ENCODE assay signal across 2 cellular contexts in genomic region chr1:27557596-27558340, GRCh38.
TF ChIP-seq lines count a peak whose summit lies in the region.

No MANE protein-coding gene starts in this region.

TF ChIP-seq in SK-N-SH, 30 proteins besides CTCF, POLR2A, EP300 and RAD21 (continued from another document):
- TF ChIP-seq POLR2AphosphoS5 (IDR thresholded peaks at IDR 0.05; ENCODE audit: low read depth, low read length): no peak
- TF ChIP-seq EZH2phosphoT487 (IDR thresholded peaks at IDR 0.05; ENCODE audit: borderline replicate concordance, low read depth): no peak
- TF ChIP-seq USF1 (IDR thresholded peaks at IDR 0.05; ENCODE audit: borderline replicate concordance, low read depth): no peak
- no peak for TF ChIP-seq USF2 (IDR thresholded peaks at IDR 0.05; ENCODE audit: borderline replicate concordance, low read depth, low read length)
- no peak for TF ChIP-seq JUND (IDR thresholded peaks at IDR 0.05)
- TF ChIP-seq, protein P1, sequence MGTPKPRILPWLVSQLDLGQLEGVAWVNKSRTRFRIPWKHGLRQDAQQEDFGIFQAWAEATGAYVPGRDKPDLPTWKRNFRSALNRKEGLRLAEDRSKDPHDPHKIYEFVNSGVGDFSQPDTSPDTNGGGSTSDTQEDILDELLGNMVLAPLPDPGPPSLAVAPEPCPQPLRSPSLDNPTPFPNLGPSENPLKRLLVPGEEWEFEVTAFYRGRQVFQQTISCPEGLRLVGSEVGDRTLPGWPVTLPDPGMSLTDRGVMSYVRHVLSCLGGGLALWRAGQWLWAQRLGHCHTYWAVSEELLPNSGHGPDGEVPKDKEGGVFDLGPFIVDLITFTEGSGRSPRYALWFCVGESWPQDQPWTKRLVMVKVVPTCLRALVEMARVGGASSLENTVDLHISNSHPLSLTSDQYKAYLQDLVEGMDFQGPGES (IDR thresholded peaks at IDR 0.05; ENCODE audit: low read depth, low read length): no peak
- no peak for TF ChIP-seq SMC3 (IDR thresholded peaks at IDR 0.05; ENCODE audit: low read depth, low read length)
- TF ChIP-seq NRF1 (IDR thresholded peaks at IDR 0.05; ENCODE audit: low read depth, low read length): no peak
- no peak for TF ChIP-seq YY1 (IDR thresholded peaks at IDR 0.05; ENCODE audit: low read depth)
- TF ChIP-seq ZBTB33 (IDR thresholded peaks at IDR 0.05; ENCODE audit: borderline replicate concordance, low read depth): no peak
- TF ChIP-seq CHD2 (IDR thresholded peaks at IDR 0.05; ENCODE audit: low read length, partially characterized antibody): no peak

TF ChIP-seq in SK-N-SH treated with all-trans-retinoic acid at 6 μM for 48 hours, 23 proteins besides CTCF, POLR2A, EP300 and RAD21 (continued from another document):
- TF ChIP-seq, protein P2, sequence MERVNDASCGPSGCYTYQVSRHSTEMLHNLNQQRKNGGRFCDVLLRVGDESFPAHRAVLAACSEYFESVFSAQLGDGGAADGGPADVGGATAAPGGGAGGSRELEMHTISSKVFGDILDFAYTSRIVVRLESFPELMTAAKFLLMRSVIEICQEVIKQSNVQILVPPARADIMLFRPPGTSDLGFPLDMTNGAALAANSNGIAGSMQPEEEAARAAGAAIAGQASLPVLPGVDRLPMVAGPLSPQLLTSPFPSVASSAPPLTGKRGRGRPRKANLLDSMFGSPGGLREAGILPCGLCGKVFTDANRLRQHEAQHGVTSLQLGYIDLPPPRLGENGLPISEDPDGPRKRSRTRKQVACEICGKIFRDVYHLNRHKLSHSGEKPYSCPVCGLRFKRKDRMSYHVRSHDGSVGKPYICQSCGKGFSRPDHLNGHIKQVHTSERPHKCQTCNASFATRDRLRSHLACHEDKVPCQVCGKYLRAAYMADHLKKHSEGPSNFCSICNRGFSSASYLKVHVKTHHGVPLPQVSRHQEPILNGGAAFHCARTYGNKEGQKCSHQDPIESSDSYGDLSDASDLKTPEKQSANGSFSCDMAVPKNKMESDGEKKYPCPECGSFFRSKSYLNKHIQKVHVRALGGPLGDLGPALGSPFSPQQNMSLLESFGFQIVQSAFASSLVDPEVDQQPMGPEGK (CRISPR knock-in tag; IDR thresholded peaks at IDR 0.05; ENCODE audit: borderline replicate concordance): no peak
- no peak for TF ChIP-seq ZFP3 (CRISPR knock-in tag; IDR thresholded peaks at IDR 0.05)
- no peak for TF ChIP-seq RARB (CRISPR knock-in tag; IDR thresholded peaks at IDR 0.05)
- TF ChIP-seq TOX (CRISPR knock-in tag; IDR thresholded peaks at IDR 0.05; ENCODE audit: borderline replicate concordance): no peak
- no peak for TF ChIP-seq GLIS3 (CRISPR knock-in tag; IDR thresholded peaks at IDR 0.05)
- TF ChIP-seq BACH2 (CRISPR knock-in tag; IDR thresholded peaks at IDR 0.05; ENCODE audit: borderline replicate concordance): no peak
- TF ChIP-seq ZC3H10 (CRISPR knock-in tag; IDR thresholded peaks at IDR 0.05): no peak
- no peak for TF ChIP-seq OSR1 (CRISPR knock-in tag; IDR thresholded peaks at IDR 0.05)
- TF ChIP-seq ISL1 (CRISPR knock-in tag; IDR thresholded peaks at IDR 0.05): no peak
- TF ChIP-seq, protein P3, sequence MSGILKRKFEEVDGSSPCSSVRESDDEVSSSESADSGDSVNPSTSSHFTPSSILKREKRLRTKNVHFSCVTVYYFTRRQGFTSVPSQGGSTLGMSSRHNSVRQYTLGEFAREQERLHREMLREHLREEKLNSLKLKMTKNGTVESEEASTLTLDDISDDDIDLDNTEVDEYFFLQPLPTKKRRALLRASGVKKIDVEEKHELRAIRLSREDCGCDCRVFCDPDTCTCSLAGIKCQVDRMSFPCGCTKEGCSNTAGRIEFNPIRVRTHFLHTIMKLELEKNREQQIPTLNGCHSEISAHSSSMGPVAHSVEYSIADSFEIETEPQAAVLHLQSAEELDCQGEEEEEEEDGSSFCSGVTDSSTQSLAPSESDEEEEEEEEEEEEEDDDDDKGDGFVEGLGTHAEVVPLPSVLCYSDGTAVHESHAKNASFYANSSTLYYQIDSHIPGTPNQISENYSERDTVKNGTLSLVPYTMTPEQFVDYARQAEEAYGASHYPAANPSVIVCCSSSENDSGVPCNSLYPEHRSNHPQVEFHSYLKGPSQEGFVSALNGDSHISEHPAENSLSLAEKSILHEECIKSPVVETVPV (CRISPR knock-in tag; IDR thresholded peaks at IDR 0.05): no peak
- TF ChIP-seq ARNTL (CRISPR knock-in tag; IDR thresholded peaks at IDR 0.05; ENCODE audit: borderline replicate concordance, low read depth): no peak
- no peak for TF ChIP-seq ZFP30 (CRISPR knock-in tag; IDR thresholded peaks at IDR 0.05)
- TF ChIP-seq, protein P4, sequence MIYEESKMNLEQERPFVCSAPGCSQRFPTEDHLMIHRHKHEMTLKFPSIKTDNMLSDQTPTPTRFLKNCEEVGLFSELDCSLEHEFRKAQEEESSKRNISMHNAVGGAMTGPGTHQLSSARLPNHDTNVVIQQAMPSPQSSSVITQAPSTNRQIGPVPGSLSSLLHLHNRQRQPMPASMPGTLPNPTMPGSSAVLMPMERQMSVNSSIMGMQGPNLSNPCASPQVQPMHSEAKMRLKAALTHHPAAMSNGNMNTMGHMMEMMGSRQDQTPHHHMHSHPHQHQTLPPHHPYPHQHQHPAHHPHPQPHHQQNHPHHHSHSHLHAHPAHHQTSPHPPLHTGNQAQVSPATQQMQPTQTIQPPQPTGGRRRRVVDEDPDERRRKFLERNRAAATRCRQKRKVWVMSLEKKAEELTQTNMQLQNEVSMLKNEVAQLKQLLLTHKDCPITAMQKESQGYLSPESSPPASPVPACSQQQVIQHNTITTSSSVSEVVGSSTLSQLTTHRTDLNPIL (CRISPR knock-in tag; IDR thresholded peaks at IDR 0.05; ENCODE audit: low read depth): no peak
- no peak for TF ChIP-seq CSDC2 (CRISPR knock-in tag; IDR thresholded peaks at IDR 0.05)
- TF ChIP-seq ZNF565 (CRISPR knock-in tag; conservative IDR thresholded peaks at IDR 0.05; ENCODE audit: low read depth): no peak
